In genomic region chr1:68173283-68174172, GRCh38 we compare ENCODE assay signal across 8 cellular contexts. TPM values are rescaled to one million over a fixed set of nuclear protein-coding genes. Genes with fewer than 3 reads are reported as not detected.
A peak's percentile ranks its signal among the peaks of the same experiment; 100 is the strongest.
DNase-seq lines count a peak whose midpoint lies in the region; ATAC-seq and TF ChIP-seq lines count a peak whose summit lies in the region.

No MANE protein-coding gene starts in this region.

- H3K27me3 ChIP-seq in KMS-11 (ENCODE audit: insufficient read depth, low read depth) (no peaks in the 10 kb centered on the region), skeletal muscle tissue (ENCODE audit: control insufficient read depth in 3 of 3, insufficient read depth in 3 of 3, low read length in 3 of 3) (no peaks in the 10 kb centered on the region)

- H3K79me2 ChIP-seq in KMS-11 (ENCODE audit: insufficient read depth, low read depth): no peaks in the 10 kb centered on the region

- peak overlapping the region; percentile 34; the same call in 1 of the 2 replicates for H2AFZ ChIP-seq in KMS-11 (ENCODE audit: low read depth)

- H4K20me1 ChIP-seq in KMS-11 (ENCODE audit: insufficient read depth): no peaks in the 10 kb centered on the region

- H3K9ac ChIP-seq in KMS-11 (no peak overlapping the region), skeletal muscle tissue (ENCODE audit: low read depth in 1 of 3, low read length in 3 of 3) (peak overlapping the region; percentile 60 to 72 (median 62))

- no peaks in the 10 kb centered on the region for H3K9me3 ChIP-seq in skeletal muscle tissue (ENCODE audit: control insufficient read depth in 3 of 3, low read length in 3 of 3)

- peak overlapping the region; percentile 22 for H3K4me2 ChIP-seq in KMS-11

- H3K9me3 Mint-ChIP-seq in activated naive CD4-positive, alpha-beta T cell treated with anti-CD3 and anti-CD28 coated beads, Interleukin-2, amount 50 U/mL, for 72 hours: peaks cover 0 to 9% of the 10 kb centered on the region in 2 donors

- H3K36me3 ChIP-seq in KMS-11 (ENCODE audit: insufficient read depth): no peaks in the 10 kb centered on the region
- H3K36me3 ChIP-seq in skeletal muscle tissue (ENCODE audit: control insufficient read depth in 3 of 3, insufficient read depth in 3 of 3, low read length in 3 of 3): no peaks in the 10 kb centered on the region

- peak overlapping the region; percentile 39; the same call in 1 of the 2 replicates for H3K27ac ChIP-seq in KMS-11
- H3K27ac ChIP-seq in VCaP: peak overlapping the region; percentile 40
- H3K27ac ChIP-seq in skeletal muscle tissue (ENCODE audit: low read depth, low read length): peak overlapping the region; percentile 81

- H3K36me3 Mint-ChIP-seq in activated naive CD4-positive, alpha-beta T cell treated with anti-CD3 and anti-CD28 coated beads, Interleukin-2, amount 50 U/mL, for 72 hours: no peaks in the 10 kb centered on the region

- H3K27ac Mint-ChIP-seq in activated naive CD4-positive, alpha-beta T cell treated with anti-CD3 and anti-CD28 coated beads, Interleukin-2, amount 50 U/mL, for 72 hours: no peak overlapping the region

- TF ChIP-seq CTCF in KMS-11 (conservative IDR thresholded peaks at IDR 0.05; ENCODE audit: low read depth, low read length): no peak
- TF ChIP-seq CTCF in VCaP (conservative IDR thresholded peaks at IDR 0.05): no peak

- DNase-seq in iris pigment epithelial cell (ENCODE audit: low read depth) (peak; percentile 65), OCI-M1 (lab: John Stamatoyannopoulos, UW) (no peak)
- DNase-seq in activated naive CD4-positive, alpha-beta T cell treated with anti-CD3 and anti-CD28 coated beads, Interleukin-2, amount 50 U/mL, for 72 hours (ENCODE audit: low spot score in 2 of 2): no peak

- no peak for ATAC-seq in GM19324 (IDR thresholded peaks at IDR 0.05; ENCODE audit: low FRiP score, unreplicated experiment)
- ATAC-seq in GM21786 (IDR thresholded peaks at IDR 0.05; ENCODE audit: unreplicated experiment): no peak
- no peak for ATAC-seq in activated naive CD4-positive, alpha-beta T cell treated with anti-CD3 and anti-CD28 coated beads, Interleukin-2, amount 50 U/mL, for 72 hours

- H3K4me1 ChIP-seq in KMS-11 (ENCODE audit: low read depth, poor library complexity, severe bottlenecking) (peaks cover 36% of the 10 kb centered on the region), skeletal muscle tissue (ENCODE audit: control insufficient read depth in 3 of 3, insufficient read depth in 3 of 3, low read length in 3 of 3) (peaks cover 26 to 40% (median 36%) of the 10 kb centered on the region in 3 donors)

- H3K4me3 ChIP-seq in KMS-11 (IDR thresholded peaks at IDR 0.05; ENCODE audit: insufficient read depth, low read depth, low read length): peak overlapping the region; percentile 21
- peak overlapping the region; percentile 47 to 63 (median 54) for H3K4me3 ChIP-seq in skeletal muscle tissue (ENCODE audit: low read length in 3 of 3)

RNA-seq across cellular contexts. Expression of gene WLS, which starts 58.8 kb away (rescaled TPM):
- 68.9 TPM for total RNA-seq in skeletal muscle tissue
- not detected for total RNA-seq in activated naive CD4-positive, alpha-beta T cell treated with anti-CD3 and anti-CD28 coated beads, Interleukin-2, amount 50 U/mL, for 72 hours

Comparison
In these comparisons a context has a peak if more than half of its experiments do, and no peak if none do; other contexts are left out.
1. RNA of gene WLS, which starts 58.8 kb away (total RNA-seq): 68.9 TPM in skeletal muscle tissue (single experiment); not detected in activated naive CD4-positive, alpha-beta T cell treated with anti-CD3 and anti-CD28 coated beads, Interleukin-2, amount 50 U/mL, for 72 hours; every median in the first group is over 10 times any median in the second.
2. Peak in every context shown above with its lines, with median percentiles within 50 percentile points of each other: H3K27ac ChIP-seq.